Comparison of ENCODE assay signal across 1 cellular context in genomic region chr9:426976-427375, GRCh38.
TF ChIP-seq lines count a peak whose summit lies in the region.

No MANE protein-coding gene starts in this region.

TF ChIP-seq in H1, 55 proteins besides CTCF, POLR2A, EP300 and RAD21:
- TF ChIP-seq SAP30 (IDR thresholded peaks at IDR 0.05; ENCODE audit: insufficient read depth, insufficient replicate concordance, low read length) (no peak), TEAD4 (IDR thresholded peaks at IDR 0.05; ENCODE audit: low read depth, low read length) (peak; percentile 73)
TF ChIP-seq in H1: peak in this region for 1.
